In genomic region chr11:121059605-121060004, GRCh38 we compare ENCODE assay signal across 12 cellular contexts. TPM values are rescaled to one million over a fixed set of nuclear protein-coding genes. Genes with fewer than 3 reads are reported as not detected.
DNase-seq lines count a peak whose midpoint lies in the region; ATAC-seq, FAIRE-seq and TF ChIP-seq lines count a peak whose summit lies in the region.
"Had no signal": no experiment of that assay in that cellular context is flagged by ENCODE, and none has a peak within 500 bp of the region (broad histone marks: within the 10 kb centered on the region; RNA-seq: fewer than 3 reads in every experiment).

No MANE protein-coding gene starts in this region.

- no peaks in the 10 kb centered on the region for H3K27me3 ChIP-seq in pancreas

- intact Hi-C loops in pancreas (cut with DNase I) = no loop called here

- FAIRE-seq in pancreas (lab: Jason Lieb, UNC) = peak; percentile 70

- 93 to 96% methylated on average over 3 of the region's 3 CpGs for WGBS in pancreas, 2 donors

- TF ChIP-seq CTCF in pancreas (IDR thresholded peaks at IDR 0.05) = no peak

- H3K36me3 ChIP-seq in pancreas = peaks cover 0 to 13% (median 7%) of the 10 kb centered on the region in 3 donors

- H3K4me3 ChIP-seq in pancreas = no peak overlapping the region

- H3K9me3 ChIP-seq in pancreas = no peaks in the 10 kb centered on the region

- no peaks in the 10 kb centered on the region for H3K4me1 ChIP-seq in pancreas

- no peak overlapping the region for H3K27ac ChIP-seq in pancreas
- H3K27ac ChIP-seq: 22Rv1 had no signal

- DNase-seq in SIG-M5 treated with dmso at 0.1 percent for 504 hours (lab: John Stamatoyannopoulos, UW; ENCODE audit: unreplicated experiment) (peak; percentile 7), SIG-M5 (lab: John Stamatoyannopoulos, UW) (no peak), pancreas (no peak), NCI-H226 (no peak), DMS153 treated with DMSO at 0.1 percent for 48 hours (lab: John Stamatoyannopoulos, UW; ENCODE audit: unreplicated experiment) (no peak)
- DNase-seq in activated CD4-positive, alpha-beta T cell treated with anti-CD3 and anti-CD28 coated beads for 4 hours = no peak
- DNase-seq: activated naive CD4-positive, alpha-beta T cell; NCI-H510A; nucleus accumbens had no signal

- ATAC-seq in HG02610 (IDR thresholded peaks at IDR 0.05; ENCODE audit: unreplicated experiment) (peak; percentile 94), HG03460 (IDR thresholded peaks at IDR 0.05; ENCODE audit: unreplicated experiment) (peak; percentile 99), pancreas (no peak)

RNA-seq across cellular contexts. Expression of gene TBCEL, which starts 35.7 kb away (rescaled TPM):
- 10 to 100 TPM; 10.4 to 19.4 (median 12.5) TPM for total RNA-seq in pancreas
- polyA plus RNA-seq in pancreas = 1 to 10 TPM; 3.3 to 6.0 TPM

RNA-seq across cellular contexts. Expression of gene TECTA, which starts 41.4 kb away (rescaled TPM):
- total RNA-seq in pancreas = under 1 TPM; 0.18 to 0.50 (median 0.29) TPM
- polyA plus RNA-seq in pancreas = under 1 TPM; 0.46 to 0.73 TPM

Comparison
In these comparisons a context has a peak if more than half of its experiments do, and no peak if none do; other contexts are left out.
1. ATAC-seq: peak in HG02610 (single experiment) and HG03460 (single experiment); none in pancreas (0 of 4).